ENCODE assay signal across 1 cellular context in genomic region chr7:8212638-8213037, GRCh38.
TF ChIP-seq lines count a peak whose summit lies in the region.

No MANE protein-coding gene starts in this region.

TF ChIP-seq in GM23338, 12 proteins besides CTCF, POLR2A, EP300 and RAD21 (continued from another document):
- TF ChIP-seq, protein P1, sequence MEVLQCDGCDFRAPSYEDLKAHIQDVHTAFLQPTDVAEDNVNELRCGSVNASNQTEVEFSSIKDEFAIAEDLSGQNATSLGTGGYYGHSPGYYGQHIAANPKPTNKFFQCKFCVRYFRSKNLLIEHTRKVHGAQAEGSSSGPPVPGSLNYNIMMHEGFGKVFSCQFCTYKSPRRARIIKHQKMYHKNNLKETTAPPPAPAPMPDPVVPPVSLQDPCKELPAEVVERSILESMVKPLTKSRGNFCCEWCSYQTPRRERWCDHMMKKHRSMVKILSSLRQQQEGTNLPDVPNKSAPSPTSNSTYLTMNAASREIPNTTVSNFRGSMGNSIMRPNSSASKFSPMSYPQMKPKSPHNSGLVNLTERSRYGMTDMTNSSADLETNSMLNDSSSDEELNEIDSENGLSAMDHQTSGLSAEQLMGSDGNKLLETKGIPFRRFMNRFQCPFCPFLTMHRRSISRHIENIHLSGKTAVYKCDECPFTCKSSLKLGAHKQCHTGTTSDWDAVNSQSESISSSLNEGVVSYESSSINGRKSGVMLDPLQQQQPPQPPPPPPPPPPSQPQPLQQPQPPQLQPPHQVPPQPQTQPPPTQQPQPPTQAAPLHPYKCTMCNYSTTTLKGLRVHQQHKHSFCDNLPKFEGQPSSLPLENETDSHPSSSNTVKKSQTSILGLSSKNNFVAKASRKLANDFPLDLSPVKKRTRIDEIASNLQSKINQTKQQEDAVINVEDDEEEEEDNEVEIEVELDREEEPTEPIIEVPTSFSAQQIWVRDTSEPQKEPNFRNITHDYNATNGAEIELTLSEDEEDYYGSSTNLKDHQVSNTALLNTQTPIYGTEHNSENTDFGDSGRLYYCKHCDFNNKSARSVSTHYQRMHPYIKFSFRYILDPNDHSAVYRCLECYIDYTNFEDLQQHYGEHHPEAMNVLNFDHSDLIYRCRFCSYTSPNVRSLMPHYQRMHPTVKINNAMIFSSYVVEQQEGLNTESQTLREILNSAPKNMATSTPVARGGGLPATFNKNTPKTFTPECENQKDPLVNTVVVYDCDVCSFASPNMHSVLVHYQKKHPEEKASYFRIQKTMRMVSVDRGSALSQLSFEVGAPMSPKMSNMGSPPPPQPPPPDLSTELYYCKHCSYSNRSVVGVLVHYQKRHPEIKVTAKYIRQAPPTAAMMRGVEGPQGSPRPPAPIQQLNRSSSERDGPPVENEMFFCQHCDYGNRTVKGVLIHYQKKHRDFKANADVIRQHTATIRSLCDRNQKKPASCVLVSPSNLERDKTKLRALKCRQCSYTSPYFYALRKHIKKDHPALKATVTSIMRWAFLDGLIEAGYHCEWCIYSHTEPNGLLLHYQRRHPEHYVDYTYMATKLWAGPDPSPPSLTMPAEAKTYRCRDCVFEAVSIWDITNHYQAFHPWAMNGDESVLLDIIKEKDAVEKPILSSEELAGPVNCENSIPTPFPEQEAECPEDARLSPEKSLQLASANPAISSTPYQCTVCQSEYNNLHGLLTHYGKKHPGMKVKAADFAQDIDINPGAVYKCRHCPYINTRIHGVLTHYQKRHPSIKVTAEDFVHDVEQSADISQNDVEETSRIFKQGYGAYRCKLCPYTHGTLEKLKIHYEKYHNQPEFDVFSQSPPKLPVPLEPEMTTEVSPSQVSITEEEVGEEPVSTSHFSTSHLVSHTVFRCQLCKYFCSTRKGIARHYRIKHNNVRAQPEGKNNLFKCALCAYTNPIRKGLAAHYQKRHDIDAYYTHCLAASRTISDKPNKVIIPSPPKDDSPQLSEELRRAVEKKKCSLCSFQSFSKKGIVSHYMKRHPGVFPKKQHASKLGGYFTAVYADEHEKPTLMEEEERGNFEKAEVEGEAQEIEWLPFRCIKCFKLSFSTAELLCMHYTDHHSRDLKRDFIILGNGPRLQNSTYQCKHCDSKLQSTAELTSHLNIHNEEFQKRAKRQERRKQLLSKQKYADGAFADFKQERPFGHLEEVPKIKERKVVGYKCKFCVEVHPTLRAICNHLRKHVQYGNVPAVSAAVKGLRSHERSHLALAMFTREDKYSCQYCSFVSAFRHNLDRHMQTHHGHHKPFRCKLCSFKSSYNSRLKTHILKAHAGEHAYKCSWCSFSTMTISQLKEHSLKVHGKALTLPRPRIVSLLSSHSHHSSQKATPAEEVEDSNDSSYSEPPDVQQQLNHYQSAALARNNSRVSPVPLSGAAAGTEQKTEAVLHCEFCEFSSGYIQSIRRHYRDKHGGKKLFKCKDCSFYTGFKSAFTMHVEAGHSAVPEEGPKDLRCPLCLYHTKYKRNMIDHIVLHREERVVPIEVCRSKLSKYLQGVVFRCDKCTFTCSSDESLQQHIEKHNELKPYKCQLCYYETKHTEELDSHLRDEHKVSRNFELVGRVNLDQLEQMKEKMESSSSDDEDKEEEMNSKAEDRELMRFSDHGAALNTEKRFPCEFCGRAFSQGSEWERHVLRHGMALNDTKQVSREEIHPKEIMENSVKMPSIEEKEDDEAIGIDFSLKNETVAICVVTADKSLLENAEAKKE (CRISPR knock-in tag; IDR thresholded peaks at IDR 0.05), result no peak
- TF ChIP-seq, protein P2, sequence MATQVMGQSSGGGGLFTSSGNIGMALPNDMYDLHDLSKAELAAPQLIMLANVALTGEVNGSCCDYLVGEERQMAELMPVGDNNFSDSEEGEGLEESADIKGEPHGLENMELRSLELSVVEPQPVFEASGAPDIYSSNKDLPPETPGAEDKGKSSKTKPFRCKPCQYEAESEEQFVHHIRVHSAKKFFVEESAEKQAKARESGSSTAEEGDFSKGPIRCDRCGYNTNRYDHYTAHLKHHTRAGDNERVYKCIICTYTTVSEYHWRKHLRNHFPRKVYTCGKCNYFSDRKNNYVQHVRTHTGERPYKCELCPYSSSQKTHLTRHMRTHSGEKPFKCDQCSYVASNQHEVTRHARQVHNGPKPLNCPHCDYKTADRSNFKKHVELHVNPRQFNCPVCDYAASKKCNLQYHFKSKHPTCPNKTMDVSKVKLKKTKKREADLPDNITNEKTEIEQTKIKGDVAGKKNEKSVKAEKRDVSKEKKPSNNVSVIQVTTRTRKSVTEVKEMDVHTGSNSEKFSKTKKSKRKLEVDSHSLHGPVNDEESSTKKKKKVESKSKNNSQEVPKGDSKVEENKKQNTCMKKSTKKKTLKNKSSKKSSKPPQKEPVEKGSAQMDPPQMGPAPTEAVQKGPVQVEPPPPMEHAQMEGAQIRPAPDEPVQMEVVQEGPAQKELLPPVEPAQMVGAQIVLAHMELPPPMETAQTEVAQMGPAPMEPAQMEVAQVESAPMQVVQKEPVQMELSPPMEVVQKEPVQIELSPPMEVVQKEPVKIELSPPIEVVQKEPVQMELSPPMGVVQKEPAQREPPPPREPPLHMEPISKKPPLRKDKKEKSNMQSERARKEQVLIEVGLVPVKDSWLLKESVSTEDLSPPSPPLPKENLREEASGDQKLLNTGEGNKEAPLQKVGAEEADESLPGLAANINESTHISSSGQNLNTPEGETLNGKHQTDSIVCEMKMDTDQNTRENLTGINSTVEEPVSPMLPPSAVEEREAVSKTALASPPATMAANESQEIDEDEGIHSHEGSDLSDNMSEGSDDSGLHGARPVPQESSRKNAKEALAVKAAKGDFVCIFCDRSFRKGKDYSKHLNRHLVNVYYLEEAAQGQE (IDR thresholded peaks at IDR 0.05; ENCODE audit: unreplicated experiment), result no peak
- TF ChIP-seq STAT1 (IDR thresholded peaks at IDR 0.05; ENCODE audit: unreplicated experiment), result no peak
- TF ChIP-seq ZNF114 (CRISPR knock-in tag; IDR thresholded peaks at IDR 0.05), result no peak
- TF ChIP-seq ETS1 (IDR thresholded peaks at IDR 0.05), result no peak
- no peak for TF ChIP-seq EZH2 (IDR thresholded peaks at IDR 0.05; ENCODE audit: low read depth, unreplicated experiment)
- no peak for TF ChIP-seq JUNB (IDR thresholded peaks at IDR 0.05; ENCODE audit: unreplicated experiment)
- TF ChIP-seq NANOG (IDR thresholded peaks at IDR 0.05; ENCODE audit: borderline replicate concordance), result no peak
- TF ChIP-seq CREB1 (CRISPR knock-in tag; IDR thresholded peaks at IDR 0.05; ENCODE audit: low read depth), result no peak
- no peak for TF ChIP-seq POLR2AphosphoS5 (IDR thresholded peaks at IDR 0.05; ENCODE audit: low read depth)
- TF ChIP-seq ZNF331 (CRISPR knock-in tag; IDR thresholded peaks at IDR 0.05; ENCODE audit: low read depth), result no peak
